ENCODE assay signal across 1 cellular context in genomic region chr1:22741118-22741517, GRCh38.
TF ChIP-seq lines count a peak whose summit lies in the region.

No MANE protein-coding gene starts in this region.

TF ChIP-seq in A549, 52 proteins besides CTCF, POLR2A, EP300 and RAD21:
- TF ChIP-seq RARB (CRISPR knock-in tag; IDR thresholded peaks at IDR 0.05), result no peak
- TF ChIP-seq RCOR1 (IDR thresholded peaks at IDR 0.05; ENCODE audit: low read depth, low read length), result no peak
- TF ChIP-seq SMC3 (IDR thresholded peaks at IDR 0.05), result no peak
- TF ChIP-seq REST (IDR thresholded peaks at IDR 0.05), result no peak
- no peak for TF ChIP-seq NPAS2 (CRISPR knock-in tag; IDR thresholded peaks at IDR 0.05; ENCODE audit: borderline replicate concordance)
- no peak for TF ChIP-seq USF2 (IDR thresholded peaks at IDR 0.05)
